16 cellular contexts compared by ENCODE assay signal in genomic region chr2:159228006-159228655, GRCh38. TPM values are rescaled to one million over a fixed set of nuclear protein-coding genes. Genes with fewer than 3 reads are reported as not detected.
A peak's percentile ranks its signal among the peaks of the same experiment; 100 is the strongest.
DNase-seq lines count a peak whose midpoint lies in the region; ATAC-seq and TF ChIP-seq lines count a peak whose summit lies in the region.
"Had no signal": no experiment of that assay in that cellular context is flagged by ENCODE, and none has a peak within 500 bp of the region (broad histone marks: within the 10 kb centered on the region; RNA-seq: fewer than 3 reads in every experiment).

No MANE protein-coding gene starts in this region.

- peak overlapping the region; percentile 76 to 81 for H3K27ac Mint-ChIP-seq in natural killer cell
- H3K27ac Mint-ChIP-seq in natural killer cell treated with Interleukin-12 subunit alpha and Interleukin-12 subunit beta and Interleukin-15 and Interleukin-18, amount 100 ng/mL, for 72 hours, result no peak overlapping the region
- H3K27ac Mint-ChIP-seq: activated T-helper 2 cell treated with anti-CD3 and anti-CD28 coated beads, Interferon-gamma antibody, Interleukin-2, Interleukin-4, amounts not matched to agents 10 μg/mL and 5 μg/mL and 100 μg/mL, durations not matched to agents 14 hours and 24 hours and 36 hours had no signal

- H3K4me3 ChIP-seq in astrocyte of the cerebellum (ENCODE audit: low read depth, low read length) (no peak overlapping the region), vagina (no peak overlapping the region), MG63 (no peak overlapping the region)
- H3K4me3 ChIP-seq: body of pancreas, tibial nerve had no signal

- peaks cover 66% of the 10 kb centered on the region in 2 donors for H3K4me1 Mint-ChIP-seq in natural killer cell
- H3K4me1 Mint-ChIP-seq in natural killer cell treated with Interleukin-12 subunit alpha and Interleukin-12 subunit beta and Interleukin-15 and Interleukin-18, amount 100 ng/mL, for 72 hours (ENCODE audit: low read depth in 2 of 2), result peaks cover 35 to 46% of the 10 kb centered on the region in 2 donors

- peak overlapping the region; percentile 44 for H3K27ac ChIP-seq in vagina
- H3K27ac ChIP-seq: body of pancreas, epithelial cell of prostate, parathyroid adenoma, tibial nerve had no signal

- intact Hi-C loops in natural killer cell (cut with micrococcal nuclease) (loop anchor here (5.0 kb wide), 1 partner anchor 484 kb away; the partner anchor contains the start of gene MARCHF7), vagina (cut with DNase I) (no loop called here)

- peaks cover 6% of the 10 kb centered on the region for H3K4me1 ChIP-seq in vagina
- H3K4me1 ChIP-seq: body of pancreas, parathyroid adenoma, tibial nerve had no signal

- H3K4me3 Mint-ChIP-seq in natural killer cell, result peak overlapping the region; percentile 73
- H3K4me3 Mint-ChIP-seq in natural killer cell treated with Interleukin-12 subunit alpha and Interleukin-12 subunit beta and Interleukin-15 and Interleukin-18, amount 100 ng/mL, for 72 hours, result no peak overlapping the region

- H3K36me3 ChIP-seq in vagina (peaks cover 0 to 62% of the 10 kb centered on the region in 2 donors), MG63 (peaks cover 15% of the 10 kb centered on the region)

- no peaks in the 10 kb centered on the region for H3K9me3 ChIP-seq in vagina
- H3K9me3 ChIP-seq in MG63, result no peaks in the 10 kb centered on the region
- H3K9me3 ChIP-seq: body of pancreas, tibial nerve had no signal

- TF ChIP-seq CTCF in natural killer cell (IDR thresholded peaks at IDR 0.05), result no peak
- no peak for TF ChIP-seq CTCF in astrocyte of the cerebellum (IDR thresholded peaks at IDR 0.05; ENCODE audit: low read depth, low read length, missing control alignments)
- TF ChIP-seq CTCF in vagina (IDR thresholded peaks at IDR 0.05), result no peak

- H3K9me3 Mint-ChIP-seq in natural killer cell, result no peaks in the 10 kb centered on the region
- H3K9me3 Mint-ChIP-seq in natural killer cell treated with Interleukin-12 subunit alpha and Interleukin-12 subunit beta and Interleukin-15 and Interleukin-18, amount 100 ng/mL, for 72 hours, result no peaks in the 10 kb centered on the region
- H3K9me3 Mint-ChIP-seq: activated T-helper 2 cell treated with anti-CD3 and anti-CD28 coated beads, Interferon-gamma antibody, Interleukin-2, Interleukin-4, amounts not matched to agents 10 μg/mL and 5 μg/mL and 100 μg/mL, durations not matched to agents 14 hours and 24 hours and 36 hours had no signal

- in situ Hi-C loops in astrocyte of the cerebellum (cut with HindIII; ENCODE audit: low sequenced_read_pairs), result no loop called here

- TF ChIP-seq POLR2A in vagina (IDR thresholded peaks at IDR 0.05), result no peak

- no peaks in the 10 kb centered on the region for H3K27me3 ChIP-seq in vagina
- no peaks in the 10 kb centered on the region for H3K27me3 ChIP-seq in MG63
- H3K27me3 ChIP-seq: body of pancreas, tibial nerve had no signal

- DNase-seq in natural killer cell (no peak), astrocyte of the cerebellum (ENCODE audit: low read depth) (peak; percentile 74), foreskin melanocyte (peak; percentile 72), vagina (ENCODE audit: extremely low spot score in 2 of 2) (peak in 1 of 2 donors; percentile 77), MG63 (no peak), HT-29 (ENCODE audit: low spot score) (no peak)
- DNase-seq in natural killer cell treated with Interleukin-12 subunit alpha and Interleukin-12 subunit beta and Interleukin-15 and Interleukin-18, amount 100 ng/mL, for 72 hours (ENCODE audit: low spot score), result no peak
- DNase-seq: body of pancreas, NCI-H187 treated with DMSO at 0.1 percent for 48 hours, SHP77 treated with DMSO at 0.1 percent for 48 hours, T1000 had no signal

- H3K36me3 Mint-ChIP-seq in natural killer cell, result no peaks in the 10 kb centered on the region
- H3K36me3 Mint-ChIP-seq in natural killer cell treated with Interleukin-12 subunit alpha and Interleukin-12 subunit beta and Interleukin-15 and Interleukin-18, amount 100 ng/mL, for 72 hours, result no peaks in the 10 kb centered on the region

- H3K27me3 Mint-ChIP-seq in natural killer cell (ENCODE audit: low read depth in 2 of 2), result no peaks in the 10 kb centered on the region
- H3K27me3 Mint-ChIP-seq in natural killer cell treated with Interleukin-12 subunit alpha and Interleukin-12 subunit beta and Interleukin-15 and Interleukin-18, amount 100 ng/mL, for 72 hours, result no peaks in the 10 kb centered on the region

- ATAC-seq in natural killer cell, result no peak
- ATAC-seq in natural killer cell treated with Interleukin-12 subunit alpha and Interleukin-12 subunit beta and Interleukin-15 and Interleukin-18, amount 100 ng/mL, for 72 hours, result no peak
- ATAC-seq in HG02610 (IDR thresholded peaks at IDR 0.05; ENCODE audit: unreplicated experiment), result no peak
- ATAC-seq: body of pancreas had no signal

RNA-seq across cellular contexts. Expression of gene WDSUB1, which starts 58.4 kb away (rescaled TPM):
- total RNA-seq in natural killer cell, result 10 to 100 TPM; 13.7 to 21.2 (median 14.9) TPM
- total RNA-seq in natural killer cell treated with Interleukin-12 subunit alpha and Interleukin-12 subunit beta and Interleukin-15 and Interleukin-18, amount 100 ng/mL, for 72 hours, result 1 to 10 TPM; 5.4 to 8.8 TPM
- 2.2 TPM for total RNA-seq in vagina
- total RNA-seq in MG63 (2014; rRNA removed; shearing (Covaris generic); ENCODE audit: low replicate concordance), result 8.3 and 12.8 TPM in 2 replicates
- total RNA-seq in HT-29 (2014; rRNA removed; shearing (Covaris generic)), result 5.1 TPM in 2 replicates

Comparison
In these comparisons a context has a peak if more than half of its experiments do, and no peak if none do; other contexts are left out.
1. H3K27ac Mint-ChIP-seq: peak in natural killer cell (2 of 2); none in natural killer cell treated with Interleukin-12 subunit alpha and Interleukin-12 subunit beta and Interleukin-15 and Interleukin-18, amount 100 ng/mL, for 72 hours (0 of 2).
2. DNase-seq: peak in astrocyte of the cerebellum (single experiment) and foreskin melanocyte (single experiment); none in natural killer cell (single experiment), natural killer cell treated with Interleukin-12 subunit alpha and Interleukin-12 subunit beta and Interleukin-15 and Interleukin-18, amount 100 ng/mL, for 72 hours (single experiment), MG63 (single experiment) and HT-29 (single experiment).